ENCODE assay signal across 8 cellular contexts in the genomic region with DNA sequence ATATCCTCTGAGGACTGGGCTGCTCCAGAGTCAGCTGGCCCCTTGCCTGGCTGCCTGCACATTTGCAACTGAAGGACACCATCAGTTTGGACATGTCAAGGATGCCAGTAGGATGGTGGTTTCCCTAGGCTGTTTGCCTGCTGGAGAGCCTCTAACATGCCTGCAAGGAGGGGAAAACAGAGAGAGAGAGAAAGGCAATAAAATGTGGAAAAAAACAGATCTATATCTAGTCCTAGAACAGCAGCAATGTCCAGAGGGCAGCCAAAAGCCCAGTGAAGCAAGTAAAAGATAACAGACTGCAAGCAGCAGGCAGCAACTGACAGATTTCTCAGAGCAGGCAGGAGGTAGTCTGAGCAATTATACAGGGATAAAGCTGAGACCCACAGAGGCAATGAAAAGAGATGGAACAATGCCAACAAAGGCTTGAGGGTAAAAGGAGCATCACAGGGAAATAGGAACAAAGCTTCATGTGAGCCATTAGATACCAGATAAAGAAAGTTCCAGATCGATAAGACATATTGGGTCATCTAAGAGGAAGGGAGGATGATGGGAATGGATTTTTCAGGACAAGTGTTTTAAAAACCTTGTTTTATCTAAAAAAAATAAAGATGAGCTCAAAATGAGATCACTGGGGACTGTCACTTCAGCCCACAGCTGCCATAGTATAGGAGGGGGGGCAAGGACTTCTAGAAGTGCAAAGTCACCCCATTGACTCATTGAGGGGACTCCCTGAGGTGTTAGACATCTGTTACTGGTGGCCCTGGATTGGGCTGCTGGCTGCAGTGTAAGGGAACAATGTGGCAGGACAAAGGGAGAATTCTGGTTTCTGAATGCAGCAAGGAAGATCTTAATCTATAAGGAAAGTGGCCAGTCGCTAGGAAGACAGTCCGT. TPM values are rescaled to one million over a fixed set of nuclear protein-coding genes. Genes with fewer than 3 reads are reported as not detected.
DNase-seq lines count a peak whose midpoint lies in the region; ATAC-seq and TF ChIP-seq lines count a peak whose summit lies in the region.

No MANE protein-coding gene starts in this region.

- no peak for TF ChIP-seq CTCF in AG10803 (conservative IDR thresholded peaks at IDR 0.05; ENCODE audit: low read length)
- TF ChIP-seq CTCF in right lobe of liver (IDR thresholded peaks at IDR 0.05) = no peak
- TF ChIP-seq CTCF in mesothelial cell of epicardium (IDR thresholded peaks at IDR 0.05; ENCODE audit: unreplicated experiment) = no peak

- H3K9me3 ChIP-seq in right lobe of liver = no peaks in the 10 kb centered on the region

- H3K27me3 ChIP-seq in right lobe of liver = no peaks in the 10 kb centered on the region

- no peaks in the 10 kb centered on the region for H3K4me1 Mint-ChIP-seq in activated T-helper 17 cell treated with anti-CD3 and anti-CD28 coated beads, Interleukin-2, amount 50 U/mL, for 72 hours
- no peaks in the 10 kb centered on the region for H3K4me1 Mint-ChIP-seq in mesothelial cell of epicardium

- no peaks in the 10 kb centered on the region for H3K27me3 Mint-ChIP-seq in activated T-helper 17 cell treated with anti-CD3 and anti-CD28 coated beads, Interleukin-2, amount 50 U/mL, for 72 hours
- no peaks in the 10 kb centered on the region for H3K27me3 Mint-ChIP-seq in mesothelial cell of epicardium (ENCODE audit: low read depth)

- peak overlapping the region; percentile 44 to 85 (median 69) for H3K27ac ChIP-seq in right lobe of liver

- no peak for TF ChIP-seq POLR2A in right lobe of liver (IDR thresholded peaks at IDR 0.05)

- DNase-seq in AG10803 (ENCODE audit: low read depth) = peak; percentile 79
- DNase-seq in NCI-H1417 (lab: John Stamatoyannopoulos, UW) = peak; percentile 56 to 89 (median 59)
- peak; percentile 23 to 74 (median 65) for DNase-seq in right lobe of liver
- no peak for DNase-seq in mesothelial cell of epicardium (ENCODE audit: low spot score in 2 of 2, unreplicated experiment in 2 of 2)
- DNase-seq in hepatic stellate cell (ENCODE audit: low spot score) = no peak

- peak; percentile 85 for ATAC-seq in activated T-helper 17 cell treated with anti-CD3 and anti-CD28 coated beads, Interleukin-2, amount 50 U/mL, for 72 hours (replicated peaks)
- ATAC-seq in right lobe of liver (peak; percentile 47 to 67 (median 63)), GM19455 (IDR thresholded peaks at IDR 0.05; ENCODE audit: unreplicated experiment) (no peak), HG02852 (IDR thresholded peaks at IDR 0.05; ENCODE audit: unreplicated experiment) (no peak)

- intact Hi-C loops in right lobe of liver (cut with DNase I) = no loop called here

- no peak overlapping the region for H3K27ac Mint-ChIP-seq in activated T-helper 17 cell treated with anti-CD3 and anti-CD28 coated beads, Interleukin-2, amount 50 U/mL, for 72 hours
- H3K27ac Mint-ChIP-seq in mesothelial cell of epicardium = no peak overlapping the region

- H3K4me3 Mint-ChIP-seq in activated T-helper 17 cell treated with anti-CD3 and anti-CD28 coated beads, Interleukin-2, amount 50 U/mL, for 72 hours = no peak overlapping the region
- no peak overlapping the region for H3K4me3 Mint-ChIP-seq in mesothelial cell of epicardium

- H3K4me1 ChIP-seq in right lobe of liver = peaks cover 0 to 33% (median 14%) of the 10 kb centered on the region in 4 donors

- no peaks in the 10 kb centered on the region for H3K36me3 Mint-ChIP-seq in activated T-helper 17 cell treated with anti-CD3 and anti-CD28 coated beads, Interleukin-2, amount 50 U/mL, for 72 hours (ENCODE audit: low read depth)
- no peaks in the 10 kb centered on the region for H3K36me3 Mint-ChIP-seq in mesothelial cell of epicardium

- no peaks in the 10 kb centered on the region for H3K9me3 Mint-ChIP-seq in activated T-helper 17 cell treated with anti-CD3 and anti-CD28 coated beads, Interleukin-2, amount 50 U/mL, for 72 hours
- H3K9me3 Mint-ChIP-seq in mesothelial cell of epicardium = no peaks in the 10 kb centered on the region

- WGBS in right lobe of liver (ENCODE audit: insufficient coverage, low coverage, low lambda C conversion rate, missing lambda C conversion rate) = 32% methylated on average over 3 of the region's 3 CpGs

- H3K4me3 ChIP-seq in AG10803 (ENCODE audit: low read length) (no peak overlapping the region), right lobe of liver (peak overlapping the region in 1 of 3 donors; percentile 2)

- H3K36me3 ChIP-seq in right lobe of liver = no peaks in the 10 kb centered on the region

RNA-seq across cellular contexts. Expression of a gene that starts 38.6 kb away (rescaled TPM):
- 10 to 100 TPM; 70.9 to 83.8 TPM for total RNA-seq in activated T-helper 17 cell treated with anti-CD3 and anti-CD28 coated beads, Interleukin-2, amount 50 U/mL, for 72 hours
- total RNA-seq in right lobe of liver (10 to 100 TPM; 14.1 to 66.4 (median 43.6) TPM), mesothelial cell of epicardium (74.2 to 80.2 TPM (median 77.7 TPM) in 3 replicates)

Comparison
In these comparisons a context has a peak if more than half of its experiments do, and no peak if none do; other contexts are left out.
1. DNase-seq: peak in AG10803 (single experiment), NCI-H1417 (3 of 3) and right lobe of liver (3 of 3); none in mesothelial cell of epicardium (0 of 2) and hepatic stellate cell (single experiment).
2. ATAC-seq: peak in activated T-helper 17 cell treated with anti-CD3 and anti-CD28 coated beads, Interleukin-2, amount 50 U/mL, for 72 hours (single experiment) and right lobe of liver (4 of 4); none in GM19455 (single experiment) and HG02852 (single experiment).